ENCODE assay signal across 3 cellular contexts in genomic region chr3:33874815-33875214, GRCh38.
"Had no signal": no experiment of that assay in that cellular context is flagged by ENCODE, and none has a peak within 500 bp of the region (broad histone marks: within the 10 kb centered on the region; RNA-seq: fewer than 3 reads in every experiment).

No MANE protein-coding gene starts in this region.

- ATAC-seq: GM12878 had no signal

- H3K4me3 ChIP-seq: GM12878 had no signal

- DNase-seq: GDM1, GF-D8 had no signal
